ENCODE assay signal across 1 cellular context in genomic region chr2:77398970-77399369, GRCh38.
TF ChIP-seq lines count a peak whose summit lies in the region.

No MANE protein-coding gene starts in this region.

TF ChIP-seq in H1, 55 proteins besides CTCF, POLR2A, EP300 and RAD21 (continued from another document):
- TF ChIP-seq RXRA (IDR thresholded peaks at IDR 0.05; ENCODE audit: insufficient read depth, low read depth, low read length): no peak
